19 cellular contexts compared by ENCODE assay signal in genomic region chr22:23117275-23117674, GRCh38. TPM values are rescaled to one million over a fixed set of nuclear protein-coding genes. Genes with fewer than 3 reads are reported as not detected.
"Had no signal": no experiment of that assay in that cellular context is flagged by ENCODE, and none has a peak within 500 bp of the region (broad histone marks: within the 10 kb centered on the region; RNA-seq: fewer than 3 reads in every experiment).

No MANE protein-coding gene starts in this region.

- H3K27ac ChIP-seq: neural progenitor cell, ovary, psoas muscle, transverse colon, upper lobe of right lung, uterus had no signal

- H3K4me3 ChIP-seq: lung, neural progenitor cell, ovary, psoas muscle, sigmoid colon, transverse colon, upper lobe of right lung, uterus had no signal

- H3K36me3 ChIP-seq: neural progenitor cell, ovary, sigmoid colon, transverse colon, upper lobe of right lung, uterus had no signal

- H3K27me3 ChIP-seq: neural progenitor cell, ovary, sigmoid colon, transverse colon, upper lobe of right lung, uterus had no signal

- DNase-seq: cortex of kidney; effector CD4-positive, alpha-beta T cell; immature natural killer cell; kidney glomerular epithelial cell; midbrain; naive thymus-derived CD4-positive, alpha-beta T cell; psoas muscle; sigmoid colon; stimulated activated CD4-positive, alpha-beta T cell treated with anti-CD3 and anti-CD28 coated beads, Interleukin-2, amount 100 ng/mL, for 24 hours; stimulated activated CD4-positive, alpha-beta T cell treated with anti-CD3 and anti-CD28 coated beads, Interleukin-4, amount 100 ng/mL, for 4 hours; stimulated activated naive CD8-positive, alpha-beta T cell treated with anti-CD3 and anti-CD28 coated beads, Interleukin-15, Interleukin-2, amounts not matched to agents 100 U/mL and 50 U/mL, for 24 hours; transverse colon; upper lobe of right lung; uterus had no signal

- H3K4me1 ChIP-seq: neural progenitor cell, psoas muscle, transverse colon, upper lobe of right lung, uterus had no signal

- H3K4me2 ChIP-seq: neural progenitor cell had no signal

RNA-seq across cellular contexts. Expression of gene RSPH14, which starts 24.5 kb away (rescaled TPM):
- total RNA-seq: psoas muscle, right cardiac atrium, upper lobe of right lung had no signal
- polyA plus RNA-seq: liver, psoas muscle had no signal

RNA-seq across cellular contexts. Expression of gene GNAZ, which starts 47.0 kb away (rescaled TPM):
- polyA plus RNA-seq: naive thymus-derived CD4-positive, alpha-beta T cell had no signal
